In genomic region chr19:42220751-42221097, GRCh38 we compare ENCODE assay signal across 8 cellular contexts. TPM values are rescaled to one million over a fixed set of nuclear protein-coding genes. Genes with fewer than 3 reads are reported as not detected.
DNase-seq lines count a peak whose midpoint lies in the region; ATAC-seq and TF ChIP-seq lines count a peak whose summit lies in the region.

No MANE protein-coding gene starts in this region.

- no peaks in the 10 kb centered on the region for H3K27me3 Mint-ChIP-seq in natural killer cell (ENCODE audit: low read depth in 2 of 2)

- H3K27ac ChIP-seq in effector memory CD4-positive, alpha-beta T cell (ENCODE audit: insufficient read depth, low read length, poor library complexity, severe bottlenecking): peak overlapping the region; percentile 77

- H3K9me3 Mint-ChIP-seq in natural killer cell: no peaks in the 10 kb centered on the region

- intact Hi-C loops in natural killer cell (cut with micrococcal nuclease): loop anchor here (1.0 kb wide), 1 partner anchor 22 kb away; the partner anchor contains the start of gene GSK3A

- H3K4me1 ChIP-seq in effector memory CD4-positive, alpha-beta T cell (ENCODE audit: control insufficient read depth, insufficient read depth, low read length, poor library complexity, severe bottlenecking): peaks cover 36% of the 10 kb centered on the region

- peak overlapping the region; percentile 98 to 100 for H3K27ac Mint-ChIP-seq in natural killer cell

- H3K4me1 Mint-ChIP-seq in natural killer cell: peaks cover 45 to 52% of the 10 kb centered on the region in 2 donors

- H3K4me3 ChIP-seq in AG09309 (ENCODE audit: control insufficient read depth, low read depth, low read length) (peak overlapping the region; percentile 88), MG63 (peak overlapping the region; percentile 96)
- peak overlapping the region; percentile 75 for H3K4me3 ChIP-seq in effector memory CD4-positive, alpha-beta T cell (ENCODE audit: insufficient read depth, low read depth, low read length, poor library complexity, severe bottlenecking)

- no peak for ATAC-seq in natural killer cell

- H3K4me3 Mint-ChIP-seq in natural killer cell: peak overlapping the region; percentile 98

- TF ChIP-seq CTCF in AG09309 (IDR thresholded peaks at IDR 0.05; ENCODE audit: control insufficient read depth, insufficient read depth, low read depth, low read length, missing control alignments): no peak
- no peak for TF ChIP-seq CTCF in natural killer cell (IDR thresholded peaks at IDR 0.05)

- H3K27me3 ChIP-seq in MG63: no peaks in the 10 kb centered on the region
- no peaks in the 10 kb centered on the region for H3K27me3 ChIP-seq in effector memory CD4-positive, alpha-beta T cell (replicated peaks; ENCODE audit: control insufficient read depth, insufficient read depth, low read length, poor library complexity, severe bottlenecking)

- peaks cover 47% of the 10 kb centered on the region for H3K36me3 ChIP-seq in MG63
- H3K36me3 ChIP-seq in effector memory CD4-positive, alpha-beta T cell (ENCODE audit: control insufficient read depth, insufficient read depth, low read length): peaks cover 16% of the 10 kb centered on the region

- no peak for DNase-seq in AG09309 (ENCODE audit: low read depth)
- DNase-seq in MG63: no peak
- DNase-seq in effector memory CD4-positive, alpha-beta T cell: no peak
- no peak for DNase-seq in natural killer cell
- DNase-seq in mesenteric fat pad (ENCODE audit: low spot score): no peak
- DNase-seq in NCI-H82 treated with DMSO at 0.1 percent for 48 hours (lab: John Stamatoyannopoulos, UW; ENCODE audit: unreplicated experiment): no peak
- no peak for DNase-seq in AML-193 (lab: John Stamatoyannopoulos, UW)
- no peak for DNase-seq in Ammon's horn (ENCODE audit: low spot score)

- H3K36me3 Mint-ChIP-seq in natural killer cell: no peaks in the 10 kb centered on the region

- H3K9me3 ChIP-seq in MG63: no peaks in the 10 kb centered on the region
- H3K9me3 ChIP-seq in effector memory CD4-positive, alpha-beta T cell (ENCODE audit: control insufficient read depth, low read length): no peaks in the 10 kb centered on the region

RNA-seq across cellular contexts. Expression of gene ZNF526, which starts 0.6 kb away (rescaled TPM):
- total RNA-seq in MG63 (2014; rRNA removed; shearing (Covaris generic); ENCODE audit: low replicate concordance): 8.5 and 12.8 TPM in 2 replicates
- total RNA-seq in natural killer cell (10 to 100 TPM in 2 of 3 donors, 1 to 10 TPM in 1; 8.8 to 10.6 (median 10.2) TPM), mesenteric fat pad (8.1 TPM)

RNA-seq across cellular contexts. Expression of gene DEDD2, which starts 3.2 kb away (rescaled TPM):
- 26.3 and 42.9 TPM in 2 replicates for total RNA-seq in MG63 (2014; rRNA removed; shearing (Covaris generic); ENCODE audit: low replicate concordance)
- total RNA-seq in natural killer cell: 100 to 1,000 TPM in 1 of 3 donors, 10 to 100 TPM in 2; 83.2 to 110 (median 83.7) TPM
- total RNA-seq in mesenteric fat pad: 12.4 TPM

RNA-seq across cellular contexts. Expression of gene GSK3A, which starts 21.7 kb away (rescaled TPM):
- total RNA-seq in MG63 (2014; rRNA removed; shearing (Covaris generic); ENCODE audit: low replicate concordance): 24.1 and 27.3 TPM in 2 replicates
- total RNA-seq in natural killer cell (10 to 100 TPM; 42.5 to 52.1 (median 44.1) TPM), mesenteric fat pad (36.0 TPM)

RNA-seq across cellular contexts. Expression of gene ERF, which starts 34.2 kb away (rescaled TPM):
- total RNA-seq in MG63 (2014; rRNA removed; shearing (Covaris generic); ENCODE audit: low replicate concordance): 78.3 and 168 TPM in 2 replicates
- total RNA-seq in natural killer cell (100 to 1,000 TPM in 1 of 3 donors, 10 to 100 TPM in 2; 58.3 to 115 (median 75.6) TPM), mesenteric fat pad (55.5 TPM)

RNA-seq across cellular contexts. Expression of gene CIC, which starts 48.3 kb away (rescaled TPM):
- total RNA-seq in MG63 (2014; rRNA removed; shearing (Covaris generic); ENCODE audit: low replicate concordance): 5.9 and 15.8 TPM in 2 replicates
- total RNA-seq in natural killer cell: 100 to 1,000 TPM in 2 of 3 donors, 10 to 100 TPM in 1; 95.4 to 121 (median 108) TPM
- total RNA-seq in mesenteric fat pad: 57.9 TPM
